15 cellular contexts compared by ENCODE assay signal in genomic region chr2:20382965-20383800, GRCh38. TPM values are rescaled to one million over a fixed set of nuclear protein-coding genes. Genes with fewer than 3 reads are reported as not detected.
DNase-seq lines count a peak whose midpoint lies in the region; ATAC-seq and TF ChIP-seq lines count a peak whose summit lies in the region.
"Had no signal": no experiment of that assay in that cellular context is flagged by ENCODE, and none has a peak within 500 bp of the region (broad histone marks: within the 10 kb centered on the region; RNA-seq: fewer than 3 reads in every experiment).

No MANE protein-coding gene starts in this region.

- intact Hi-C loops in CD4-positive, alpha-beta T cell (cut with DNase I, micrococcal nuclease): no loop called here
- intact Hi-C loops in Right ventricle myocardium superior (cut with DNase I): no loop called here

- TF ChIP-seq CTCF in CD4-positive, alpha-beta T cell (IDR thresholded peaks at IDR 0.05): no peak
- TF ChIP-seq CTCF in VCaP (conservative IDR thresholded peaks at IDR 0.05): no peak

- no peak overlapping the region for H3K4me3 Mint-ChIP-seq in CD4-positive, alpha-beta T cell
- H3K4me3 Mint-ChIP-seq: activated CD8-positive, alpha-beta memory T cell treated with anti-CD3 and anti-CD28 coated beads, Interleukin-2, amount 10 ng/mL, durations not matched to agents 7 days and 5 days; activated naive CD4-positive, alpha-beta T cell treated with anti-CD3 and anti-CD28 coated beads for 36 hours; neural progenitor cell; stimulated activated naive CD8-positive, alpha-beta T cell treated with anti-CD3 and anti-CD28 coated beads, Interleukin-15, amount 100 ng/mL, for 72 hours had no signal

- H3K27ac ChIP-seq in CD4-positive, alpha-beta T cell (ENCODE audit: low read depth, low read length): no peak overlapping the region
- peak overlapping the region; percentile 26; the same call in 1 of the 2 replicates for H3K27ac ChIP-seq in VCaP
- H3K27ac ChIP-seq: neural progenitor cell had no signal

- no peaks in the 10 kb centered on the region for H3K27me3 Mint-ChIP-seq in CD4-positive, alpha-beta T cell

- no peaks in the 10 kb centered on the region for H3K4me1 Mint-ChIP-seq in CD4-positive, alpha-beta T cell (ENCODE audit: low read depth)
- H3K4me1 Mint-ChIP-seq: stimulated activated naive CD8-positive, alpha-beta T cell treated with anti-CD3 and anti-CD28 coated beads, Interleukin-15, amount 100 ng/mL, for 72 hours had no signal

- POLR2A ChIA-PET in CD4-positive, alpha-beta T cell (lab: Charles Lee): interaction anchor here (1.3 kb wide), 1 partner anchor 32 kb away, joined by 3 read pairs; no protein-coding TSS in a partner anchor

- H3K36me3 Mint-ChIP-seq in CD4-positive, alpha-beta T cell (ENCODE audit: low read depth): no peaks in the 10 kb centered on the region
- H3K36me3 Mint-ChIP-seq: activated CD8-positive, alpha-beta memory T cell treated with anti-CD3 and anti-CD28 coated beads, Interleukin-2, amount 10 ng/mL, durations not matched to agents 7 days and 5 days; neural progenitor cell had no signal

- ATAC-seq in CD4-positive, alpha-beta T cell (ENCODE audit: poor library complexity): peak; percentile 34
- ATAC-seq in HG02870 (IDR thresholded peaks at IDR 0.05; ENCODE audit: unreplicated experiment): no peak
- no peak for ATAC-seq in Right ventricle myocardium superior (ENCODE audit: poor library complexity)
- ATAC-seq: activated CD8-positive, alpha-beta memory T cell treated with anti-CD3 and anti-CD28 coated beads, Interleukin-2, amount 10 ng/mL, durations not matched to agents 7 days and 5 days; stimulated activated naive CD8-positive, alpha-beta T cell treated with anti-CD3 and anti-CD28 coated beads, Interleukin-15, amount 100 ng/mL, for 72 hours had no signal

- DNase-seq in CD4-positive, alpha-beta T cell: no peak
- DNase-seq in HS-5 (ENCODE audit: low read depth) (peak; percentile 82), iris pigment epithelial cell (ENCODE audit: low read depth) (peak; percentile 88), middle frontal gyrus (ENCODE audit: extremely low spot score, low spot score) (no peak), NCI-H1048 (lab: John Stamatoyannopoulos, UW) (no peak), Right ventricle myocardium superior (no peak)
- DNase-seq: activated CD8-positive, alpha-beta memory T cell treated with anti-CD3 and anti-CD28 coated beads, Interleukin-2, amount 10 ng/mL, durations not matched to agents 7 days and 5 days; activated naive CD4-positive, alpha-beta T cell treated with anti-CD3 and anti-CD28 coated beads for 36 hours; caudate nucleus; NCI-H1436; NK-92 treated with Interleukin-12 subunit alpha and Interleukin-12 subunit beta, amount 100 ng/mL, for 24 hours; stimulated activated naive CD8-positive, alpha-beta T cell treated with anti-CD3 and anti-CD28 coated beads, Interleukin-15, amount 100 ng/mL, for 72 hours had no signal

- H3K9me3 Mint-ChIP-seq in CD4-positive, alpha-beta T cell: no peaks in the 10 kb centered on the region
- H3K9me3 Mint-ChIP-seq: activated naive CD4-positive, alpha-beta T cell treated with anti-CD3 and anti-CD28 coated beads for 36 hours; neural progenitor cell; stimulated activated naive CD8-positive, alpha-beta T cell treated with anti-CD3 and anti-CD28 coated beads, Interleukin-15, amount 100 ng/mL, for 72 hours had no signal

- H3K9me3 ChIP-seq in CD4-positive, alpha-beta T cell (ENCODE audit: control insufficient read depth, low read length): no peaks in the 10 kb centered on the region

- H3K27me3 ChIP-seq in CD4-positive, alpha-beta T cell (ENCODE audit: control insufficient read depth, insufficient read depth, low read length): no peaks in the 10 kb centered on the region
- H3K27me3 ChIP-seq: neural progenitor cell had no signal

- CTCF ChIA-PET in CD4-positive, alpha-beta T cell (lab: Charles Lee): interaction anchor here (1.4 kb wide), 1 partner anchor 20 kb away, joined by 5 read pairs; no protein-coding TSS in a partner anchor

- no peak overlapping the region for H3K27ac Mint-ChIP-seq in CD4-positive, alpha-beta T cell
- H3K27ac Mint-ChIP-seq: activated CD8-positive, alpha-beta memory T cell treated with anti-CD3 and anti-CD28 coated beads, Interleukin-2, amount 10 ng/mL, durations not matched to agents 7 days and 5 days; activated naive CD4-positive, alpha-beta T cell treated with anti-CD3 and anti-CD28 coated beads for 36 hours; neural progenitor cell had no signal

RNA-seq across cellular contexts. Expression of gene PUM2, which starts 32.5 kb away (rescaled TPM):
- 10 to 100 TPM; 94.9 to 95.4 TPM for total RNA-seq in CD4-positive, alpha-beta T cell
- total RNA-seq in Right ventricle myocardium superior: 70.9 TPM

Comparison
In these comparisons a context has a peak if more than half of its experiments do, and no peak if none do; other contexts are left out.
1. DNase-seq: peak in HS-5 (single experiment) and iris pigment epithelial cell (single experiment); none in CD4-positive, alpha-beta T cell (0 of 10), middle frontal gyrus (single experiment), NCI-H1048 (single experiment) and Right ventricle myocardium superior (single experiment).